In the genomic region with DNA sequence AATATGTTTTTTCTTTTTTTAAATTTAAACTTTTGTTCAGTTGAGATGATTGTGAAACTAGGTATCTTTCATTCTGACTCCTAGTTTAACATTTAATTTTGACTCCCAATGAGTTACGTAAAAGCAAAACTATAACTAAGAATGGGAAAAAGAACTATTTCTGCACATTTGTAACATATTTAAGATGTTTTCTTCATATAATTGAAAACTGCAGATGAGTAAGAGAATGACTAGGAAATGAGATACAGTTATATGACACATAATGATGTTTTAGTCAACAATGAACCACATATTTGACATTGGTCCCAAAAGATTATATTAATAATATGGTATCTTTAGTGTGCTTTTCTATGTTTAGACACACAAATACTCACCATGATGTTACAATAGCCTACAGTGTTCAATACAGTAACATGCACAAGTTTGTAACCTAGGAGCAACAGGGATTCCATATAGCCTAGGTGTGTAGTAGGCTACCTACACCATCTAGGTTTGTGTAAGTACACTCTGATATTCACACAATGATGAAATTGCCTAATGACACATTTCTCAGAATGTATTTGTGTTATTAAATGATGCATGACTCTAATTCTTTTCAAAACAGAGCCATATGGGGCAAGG, we compare ENCODE assay signal across 12 cellular contexts.
DNase-seq lines count a peak whose midpoint lies in the region; ATAC-seq and TF ChIP-seq lines count a peak whose summit lies in the region.
"Had no signal": no experiment of that assay in that cellular context is flagged by ENCODE, and none has a peak within 500 bp of the region (broad histone marks: within the 10 kb centered on the region; RNA-seq: fewer than 3 reads in every experiment).

No MANE protein-coding gene starts in this region.

- H3K27me3 ChIP-seq in WERI-Rb-1 (ENCODE audit: insufficient read depth, low read depth, severe bottlenecking) = no peaks in the 10 kb centered on the region

- H3K36me3 ChIP-seq in WERI-Rb-1 = no peaks in the 10 kb centered on the region

- TF ChIP-seq POLR2A in GM18505 (IDR thresholded peaks at IDR 0.05; ENCODE audit: borderline replicate concordance, extremely low read depth, insufficient read depth, insufficient read length) = no peak

- DNase-seq in fibroblast of gingiva (ENCODE audit: low read depth) = peak; percentile 31
- DNase-seq in WERI-Rb-1 = no peak
- no peak for DNase-seq in SHP77 treated with DMSO at 0.1 percent for 48 hours (lab: John Stamatoyannopoulos, UW)
- no peak for DNase-seq in NCI-H524 (lab: John Stamatoyannopoulos, UW)
- DNase-seq: Calu3; NCI-H524 treated with DMSO at 0.1 percent for 48 hours; occipital lobe; stimulated activated naive CD4-positive, alpha-beta T cell treated with Interleukin-2 at 50 U/mL for 16 hours had no signal

- H3K9me3 ChIP-seq in WERI-Rb-1 (ENCODE audit: severe bottlenecking) = no peaks in the 10 kb centered on the region

- H3K4me3 ChIP-seq in WERI-Rb-1 (ENCODE audit: low read depth, low read length) = no peak overlapping the region

- no peak overlapping the region for H3K27ac ChIP-seq in WERI-Rb-1

- ATAC-seq in GM18505 (IDR thresholded peaks at IDR 0.05; ENCODE audit: unreplicated experiment) = peak; percentile 44
- peak; percentile 71 for ATAC-seq in GM19395 (IDR thresholded peaks at IDR 0.05; ENCODE audit: unreplicated experiment)
- ATAC-seq in HG03135 (IDR thresholded peaks at IDR 0.05; ENCODE audit: unreplicated experiment) = peak; percentile 59
- ATAC-seq in GM19023 (IDR thresholded peaks at IDR 0.05; ENCODE audit: unreplicated experiment) = no peak

- no peak for TF ChIP-seq CTCF in WERI-Rb-1 (IDR thresholded peaks at IDR 0.05; ENCODE audit: low read depth, low read length)
